ENCODE assay signal across 12 cellular contexts in genomic region chr5:68407312-68408239, GRCh38.
DNase-seq lines count a peak whose midpoint lies in the region; ATAC-seq and TF ChIP-seq lines count a peak whose summit lies in the region.
"Had no signal": no experiment of that assay in that cellular context is flagged by ENCODE, and none has a peak within 500 bp of the region (broad histone marks: within the 10 kb centered on the region; RNA-seq: fewer than 3 reads in every experiment).

No MANE protein-coding gene starts in this region.

- H3K36me3 Mint-ChIP-seq in GM23338 (ENCODE audit: low read depth) (peaks cover 4% of the 10 kb centered on the region; the same call in 1 of the 3 replicates), natural killer cell (no peaks in the 10 kb centered on the region)
- H3K36me3 Mint-ChIP-seq in activated T-helper 17 cell treated with anti-CD3 and anti-CD28 coated beads, Interleukin-2, amount 50 U/mL, for 72 hours (ENCODE audit: low read depth): no peaks in the 10 kb centered on the region

- intact Hi-C loops in natural killer cell (cut with micrococcal nuclease): loop anchor here (5.0 kb wide), 1 partner anchor 40 kb away; no protein-coding TSS in a partner anchor

- H3K27me3 ChIP-seq in GM23338 (ENCODE audit: insufficient read depth): no peaks in the 10 kb centered on the region
- no peaks in the 10 kb centered on the region for H3K27me3 ChIP-seq in effector memory CD4-positive, alpha-beta T cell (replicated peaks; ENCODE audit: control insufficient read depth, insufficient read depth, low read length, poor library complexity, severe bottlenecking)
- H3K27me3 ChIP-seq: ascending aorta, upper lobe of left lung had no signal

- no peaks in the 10 kb centered on the region for H3K27me3 Mint-ChIP-seq in GM23338 (ENCODE audit: insufficient read depth, low read depth, poor library complexity)
- H3K27me3 Mint-ChIP-seq in activated T-helper 17 cell treated with anti-CD3 and anti-CD28 coated beads, Interleukin-2, amount 50 U/mL, for 72 hours: no peaks in the 10 kb centered on the region
- no peaks in the 10 kb centered on the region for H3K27me3 Mint-ChIP-seq in natural killer cell (ENCODE audit: low read depth in 2 of 2)

- H3K4me3 Mint-ChIP-seq in GM23338: peak overlapping the region; percentile 8; the same call in 1 of the 3 replicates
- peak overlapping the region; percentile 52 for H3K4me3 Mint-ChIP-seq in activated T-helper 17 cell treated with anti-CD3 and anti-CD28 coated beads, Interleukin-2, amount 50 U/mL, for 72 hours
- H3K4me3 Mint-ChIP-seq in natural killer cell: peak overlapping the region; percentile 77

- H3K79me2 ChIP-seq in GM23338 (replicated peaks; ENCODE audit: insufficient read depth): no peaks in the 10 kb centered on the region

- no peaks in the 10 kb centered on the region for H4K20me1 ChIP-seq in GM23338 (replicated peaks; ENCODE audit: insufficient read depth)

- H3K4me2 ChIP-seq in GM23338: 0 out of 2 replicates have a peak overlapping the region, but pooled peaks have one; percentile 1

- peaks cover 6% of the 10 kb centered on the region for H3K9me2 ChIP-seq in GM23338 (ENCODE audit: insufficient read depth)

- DNase-seq in NOMO-1 treated with DMSO at 0.1 percent for 48 hours (lab: John Stamatoyannopoulos, UW; ENCODE audit: unreplicated experiment): peak; percentile 15
- DNase-seq in NOMO-1 treated with dmso at 0.1 percent for 144 hours (lab: John Stamatoyannopoulos, UW; ENCODE audit: unreplicated experiment): no peak
- no peak for DNase-seq in GM23338 (ENCODE audit: low spot score)
- no peak for DNase-seq in natural killer cell
- DNase-seq in effector memory CD4-positive, alpha-beta T cell: no peak
- no peak for DNase-seq in NCI-H446 treated with DMSO at 0.1 percent for 48 hours (lab: John Stamatoyannopoulos, UW)
- DNase-seq: activated CD8-positive, alpha-beta memory T cell treated with anti-CD3 and anti-CD28 coated beads for 24 hours; stimulated activated CD4-positive, alpha-beta T cell treated with anti-CD3 and anti-CD28 coated beads, Interleukin-12 subunit alpha, Interleukin-12 subunit beta, amount 100 ng/mL, for 4 hours had no signal

- H3K4me3 ChIP-seq in GM23338: no peak overlapping the region
- H3K4me3 ChIP-seq in effector memory CD4-positive, alpha-beta T cell (ENCODE audit: insufficient read depth, low read depth, low read length, poor library complexity, severe bottlenecking): no peak overlapping the region
- H3K4me3 ChIP-seq: ascending aorta, upper lobe of left lung had no signal

- H3K9me3 Mint-ChIP-seq in GM23338 (no peaks in the 10 kb centered on the region), natural killer cell (no peaks in the 10 kb centered on the region)
- H3K9me3 Mint-ChIP-seq in activated T-helper 17 cell treated with anti-CD3 and anti-CD28 coated beads, Interleukin-2, amount 50 U/mL, for 72 hours: no peaks in the 10 kb centered on the region

- H3K27ac Mint-ChIP-seq in GM23338 (peak overlapping the region; percentile 71; the same call in 1 of the 2 replicates), natural killer cell (peak overlapping the region; percentile 67 to 88)
- H3K27ac Mint-ChIP-seq in activated T-helper 17 cell treated with anti-CD3 and anti-CD28 coated beads, Interleukin-2, amount 50 U/mL, for 72 hours: peak overlapping the region; percentile 44

- ATAC-seq in GM23338 (no peak), natural killer cell (peak in 1 of 3 donors; percentile 63), GM19035 (IDR thresholded peaks at IDR 0.05; ENCODE audit: unreplicated experiment) (no peak)
- no peak for ATAC-seq in activated T-helper 17 cell treated with anti-CD3 and anti-CD28 coated beads, Interleukin-2, amount 50 U/mL, for 72 hours (replicated peaks)

- TF ChIP-seq CTCF in GM23338 (conservative IDR thresholded peaks at IDR 0.05; ENCODE audit: low read depth in 2 of 2) (no peak), natural killer cell (IDR thresholded peaks at IDR 0.05) (no peak)

- H3F3A ChIP-seq in GM23338 (replicated peaks; ENCODE audit: low read depth): no peaks in the 10 kb centered on the region

- no peaks in the 10 kb centered on the region for H3K9me3 ChIP-seq in effector memory CD4-positive, alpha-beta T cell (ENCODE audit: control insufficient read depth, low read length)
- H3K9me3 ChIP-seq: ascending aorta, upper lobe of left lung had no signal

- no peaks in the 10 kb centered on the region for H3K36me3 ChIP-seq in GM23338 (ENCODE audit: insufficient read depth)
- H3K36me3 ChIP-seq in effector memory CD4-positive, alpha-beta T cell (ENCODE audit: control insufficient read depth, insufficient read depth, low read length): no peaks in the 10 kb centered on the region
- H3K36me3 ChIP-seq: ascending aorta, upper lobe of left lung had no signal

- H2AFZ ChIP-seq in GM23338: no peak overlapping the region

- H3K27ac ChIP-seq in GM23338 (ENCODE audit: low read depth): no peak overlapping the region
- H3K27ac ChIP-seq in effector memory CD4-positive, alpha-beta T cell (ENCODE audit: insufficient read depth, low read length, poor library complexity, severe bottlenecking): no peak overlapping the region
- H3K27ac ChIP-seq: ascending aorta had no signal

- H3K4me1 ChIP-seq in GM23338 (ENCODE audit: insufficient read depth): peaks cover 31% of the 10 kb centered on the region
- peaks cover 9% of the 10 kb centered on the region for H3K4me1 ChIP-seq in effector memory CD4-positive, alpha-beta T cell (ENCODE audit: control insufficient read depth, insufficient read depth, low read length, poor library complexity, severe bottlenecking)
- H3K4me1 ChIP-seq: ascending aorta had no signal

- H3K4me1 Mint-ChIP-seq in GM23338: peaks cover 34% of the 10 kb centered on the region
- peaks cover 20% of the 10 kb centered on the region for H3K4me1 Mint-ChIP-seq in activated T-helper 17 cell treated with anti-CD3 and anti-CD28 coated beads, Interleukin-2, amount 50 U/mL, for 72 hours
- H3K4me1 Mint-ChIP-seq in natural killer cell: peaks cover 30 to 31% of the 10 kb centered on the region in 2 donors

TF ChIP-seq in GM23338, 12 proteins besides CTCF, POLR2A, EP300 and RAD21:
- no peak for TF ChIP-seq NANOG (IDR thresholded peaks at IDR 0.05; ENCODE audit: borderline replicate concordance)

Comparison
In these comparisons a context has a peak if more than half of its experiments do, and no peak if none do; other contexts are left out.
1. H3K4me3 Mint-ChIP-seq: peak in every context shown above with its lines; median percentile 77 in natural killer cell; 52 in activated T-helper 17 cell treated with anti-CD3 and anti-CD28 coated beads, Interleukin-2, amount 50 U/mL, for 72 hours; 8 in GM23338.